ENCODE assay signal across 1 cellular context in the genomic region with DNA sequence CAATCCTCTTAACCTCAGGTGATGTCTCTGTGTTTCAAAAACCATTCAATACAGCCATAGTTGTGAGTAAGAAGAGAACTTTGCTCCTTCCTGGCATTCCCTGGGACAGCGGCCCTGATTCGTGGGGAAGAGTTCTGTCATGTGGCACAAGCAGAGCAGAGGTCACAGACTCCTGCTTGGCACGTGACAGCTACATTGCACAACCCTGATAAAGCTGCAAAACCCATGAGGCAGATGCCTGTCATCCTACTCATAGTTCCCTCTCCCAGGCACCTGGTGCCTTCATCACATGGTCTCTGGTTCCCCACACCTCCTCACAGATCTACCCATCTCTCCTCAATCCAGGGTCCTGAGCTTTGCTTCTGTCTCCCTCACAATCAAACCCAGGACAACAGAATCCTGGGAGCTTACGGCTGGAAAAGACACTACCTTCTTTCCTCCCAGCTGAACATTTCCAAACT.
TF ChIP-seq lines count a peak whose summit lies in the region.

No MANE protein-coding gene starts in this region.

TF ChIP-seq in K562, 482 proteins besides CTCF, POLR2A, EP300 and RAD21 (continued from another document):
- peak; percentile 67 for TF ChIP-seq MGA (IDR thresholded peaks at IDR 0.05)
- no peak for TF ChIP-seq NR2C2 (CRISPR knock-in tag; IDR thresholded peaks at IDR 0.05)
- TF ChIP-seq NR2C2 (tag; IDR thresholded peaks at IDR 0.05): peak; percentile 66
- TF ChIP-seq, protein P1, sequence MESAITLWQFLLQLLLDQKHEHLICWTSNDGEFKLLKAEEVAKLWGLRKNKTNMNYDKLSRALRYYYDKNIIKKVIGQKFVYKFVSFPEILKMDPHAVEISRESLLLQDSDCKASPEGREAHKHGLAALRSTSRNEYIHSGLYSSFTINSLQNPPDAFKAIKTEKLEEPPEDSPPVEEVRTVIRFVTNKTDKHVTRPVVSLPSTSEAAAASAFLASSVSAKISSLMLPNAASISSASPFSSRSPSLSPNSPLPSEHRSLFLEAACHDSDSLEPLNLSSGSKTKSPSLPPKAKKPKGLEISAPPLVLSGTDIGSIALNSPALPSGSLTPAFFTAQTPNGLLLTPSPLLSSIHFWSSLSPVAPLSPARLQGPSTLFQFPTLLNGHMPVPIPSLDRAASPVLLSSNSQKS (CRISPR knock-in tag; IDR thresholded peaks at IDR 0.05): no peak
- peak; percentile 57; the same call in 1 of the 2 replicates for TF ChIP-seq SMAD4 (CRISPR knock-in tag; conservative IDR thresholded peaks at IDR 0.05)
- peak; percentile 43 for TF ChIP-seq FOSL1 (tag; conservative IDR thresholded peaks at IDR 0.05)
- no peak for TF ChIP-seq ZNF511 (CRISPR knock-in tag; IDR thresholded peaks at IDR 0.05)
- TF ChIP-seq, protein P2, sequence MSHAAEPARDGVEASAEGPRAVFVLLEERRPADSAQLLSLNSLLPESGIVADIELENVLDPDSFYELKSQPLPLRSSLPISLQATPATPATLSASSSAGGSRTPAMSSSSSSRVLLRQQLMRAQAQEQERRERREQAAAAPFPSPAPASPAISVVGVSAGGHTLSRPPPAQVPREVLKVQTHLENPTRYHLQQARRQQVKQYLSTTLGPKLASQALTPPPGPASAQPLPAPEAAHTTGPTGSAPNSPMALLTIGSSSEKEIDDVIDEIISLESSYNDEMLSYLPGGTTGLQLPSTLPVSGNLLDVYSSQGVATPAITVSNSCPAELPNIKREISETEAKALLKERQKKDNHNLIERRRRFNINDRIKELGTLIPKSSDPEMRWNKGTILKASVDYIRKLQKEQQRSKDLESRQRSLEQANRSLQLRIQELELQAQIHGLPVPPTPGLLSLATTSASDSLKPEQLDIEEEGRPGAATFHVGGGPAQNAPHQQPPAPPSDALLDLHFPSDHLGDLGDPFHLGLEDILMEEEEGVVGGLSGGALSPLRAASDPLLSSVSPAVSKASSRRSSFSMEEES (CRISPR knock-in tag; IDR thresholded peaks at IDR 0.05): peak; percentile 27; the same call in 1 of the 2 replicates
- peak; percentile 45; the same call in 1 of the 2 replicates for TF ChIP-seq CBFA2T2 (conservative IDR thresholded peaks at IDR 0.05)
- TF ChIP-seq ZNF561 (CRISPR knock-in tag; conservative IDR thresholded peaks at IDR 0.05): no peak
- TF ChIP-seq CEBPG (CRISPR knock-in tag; IDR thresholded peaks at IDR 0.05): no peak
- peak; percentile 51 to 72; a peak in 3 of 4 replicates for TF ChIP-seq CEBPG (tag; conservative IDR thresholded peaks at IDR 0.05 in 1 of 2, IDR thresholded peaks at IDR 0.05 in 1 of 2)
- TF ChIP-seq, protein P3, sequence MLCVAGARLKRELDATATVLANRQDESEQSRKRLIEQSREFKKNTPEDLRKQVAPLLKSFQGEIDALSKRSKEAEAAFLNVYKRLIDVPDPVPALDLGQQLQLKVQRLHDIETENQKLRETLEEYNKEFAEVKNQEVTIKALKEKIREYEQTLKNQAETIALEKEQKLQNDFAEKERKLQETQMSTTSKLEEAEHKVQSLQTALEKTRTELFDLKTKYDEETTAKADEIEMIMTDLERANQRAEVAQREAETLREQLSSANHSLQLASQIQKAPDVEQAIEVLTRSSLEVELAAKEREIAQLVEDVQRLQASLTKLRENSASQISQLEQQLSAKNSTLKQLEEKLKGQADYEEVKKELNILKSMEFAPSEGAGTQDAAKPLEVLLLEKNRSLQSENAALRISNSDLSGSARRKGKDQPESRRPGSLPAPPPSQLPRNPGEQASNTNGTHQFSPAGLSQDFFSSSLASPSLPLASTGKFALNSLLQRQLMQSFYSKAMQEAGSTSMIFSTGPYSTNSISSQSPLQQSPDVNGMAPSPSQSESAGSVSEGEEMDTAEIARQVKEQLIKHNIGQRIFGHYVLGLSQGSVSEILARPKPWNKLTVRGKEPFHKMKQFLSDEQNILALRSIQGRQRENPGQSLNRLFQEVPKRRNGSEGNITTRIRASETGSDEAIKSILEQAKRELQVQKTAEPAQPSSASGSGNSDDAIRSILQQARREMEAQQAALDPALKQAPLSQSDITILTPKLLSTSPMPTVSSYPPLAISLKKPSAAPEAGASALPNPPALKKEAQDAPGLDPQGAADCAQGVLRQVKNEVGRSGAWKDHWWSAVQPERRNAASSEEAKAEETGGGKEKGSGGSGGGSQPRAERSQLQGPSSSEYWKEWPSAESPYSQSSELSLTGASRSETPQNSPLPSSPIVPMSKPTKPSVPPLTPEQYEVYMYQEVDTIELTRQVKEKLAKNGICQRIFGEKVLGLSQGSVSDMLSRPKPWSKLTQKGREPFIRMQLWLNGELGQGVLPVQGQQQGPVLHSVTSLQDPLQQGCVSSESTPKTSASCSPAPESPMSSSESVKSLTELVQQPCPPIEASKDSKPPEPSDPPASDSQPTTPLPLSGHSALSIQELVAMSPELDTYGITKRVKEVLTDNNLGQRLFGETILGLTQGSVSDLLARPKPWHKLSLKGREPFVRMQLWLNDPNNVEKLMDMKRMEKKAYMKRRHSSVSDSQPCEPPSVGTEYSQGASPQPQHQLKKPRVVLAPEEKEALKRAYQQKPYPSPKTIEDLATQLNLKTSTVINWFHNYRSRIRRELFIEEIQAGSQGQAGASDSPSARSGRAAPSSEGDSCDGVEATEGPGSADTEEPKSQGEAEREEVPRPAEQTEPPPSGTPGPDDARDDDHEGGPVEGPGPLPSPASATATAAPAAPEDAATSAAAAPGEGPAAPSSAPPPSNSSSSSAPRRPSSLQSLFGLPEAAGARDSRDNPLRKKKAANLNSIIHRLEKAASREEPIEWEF (CRISPR knock-in tag; IDR thresholded peaks at IDR 0.05): no peak
- TF ChIP-seq NR2C1 (IDR thresholded peaks at IDR 0.05): peak; percentile 45; the same call in 1 of the 2 replicates
- peak; percentile 47; the same call in 1 of the 2 replicates for TF ChIP-seq NR2C1 (tag; IDR thresholded peaks at IDR 0.05)
- no peak for TF ChIP-seq BRD9 (IDR thresholded peaks at IDR 0.05; ENCODE audit: low read depth, partially characterized antibody)
- peak; percentile 43 for TF ChIP-seq CBFA2T3 (IDR thresholded peaks at IDR 0.05)
- peak; percentile 56; the same call in 1 of the 2 replicates for TF ChIP-seq RAD51 (IDR thresholded peaks at IDR 0.05; ENCODE audit: borderline replicate concordance, low read depth)
- TF ChIP-seq E2F6 (IDR thresholded peaks at IDR 0.05; ENCODE audit: borderline replicate concordance in 1 of 2, extremely low read depth in 1 of 2, insufficient read depth in 1 of 2, insufficient read length in 1 of 2, low read depth in 1 of 2, low read length in 1 of 2, poor library complexity in 1 of 2, severe bottlenecking in 1 of 2): peak in 1 of 2 experiments; percentile 36
